In the genomic region with DNA sequence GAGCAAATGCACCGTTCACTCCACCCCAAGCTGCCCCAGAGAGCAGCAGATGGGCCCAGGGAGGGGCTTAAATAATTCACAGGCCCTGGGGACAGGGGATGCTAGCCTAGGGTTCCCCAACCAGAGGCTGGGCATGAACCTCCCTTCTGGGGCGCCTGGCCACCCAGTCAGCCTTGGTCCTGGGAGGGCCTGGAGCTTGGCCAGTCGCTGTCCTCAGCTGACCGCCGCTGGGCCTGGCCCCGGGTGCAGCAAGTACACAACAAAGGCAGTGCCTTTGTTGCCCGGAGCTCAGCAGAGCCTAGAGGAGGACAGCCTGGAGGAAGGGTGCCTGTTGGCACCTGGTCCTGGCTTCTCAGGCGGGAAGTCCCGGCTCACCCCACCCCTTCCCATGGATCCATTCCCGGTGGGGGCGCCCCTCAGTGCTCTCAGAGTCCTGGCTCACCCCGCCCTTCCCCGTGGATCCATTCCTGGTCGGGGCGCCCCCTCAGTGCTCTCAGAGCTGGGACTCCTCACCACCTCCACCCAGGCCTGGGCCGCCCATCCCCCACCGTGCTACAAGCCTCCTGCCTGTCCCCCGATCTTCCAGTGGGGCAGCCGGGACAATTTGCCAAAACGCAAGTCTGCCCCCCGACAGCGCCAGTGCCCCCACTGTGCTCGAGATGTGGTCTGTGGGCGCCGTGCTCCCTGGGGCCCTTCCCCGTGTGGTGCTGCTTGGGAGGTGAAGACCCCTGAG, we compare ENCODE assay signal across 3 cellular contexts.
TF ChIP-seq lines count a peak whose summit lies in the region.

No MANE protein-coding gene starts in this region.

TF ChIP-seq in SK-N-SH, 30 proteins besides CTCF, POLR2A, EP300 and RAD21:
- no peak for TF ChIP-seq RFX5 (IDR thresholded peaks at IDR 0.05; ENCODE audit: low read length)
- no peak for TF ChIP-seq GABPA (IDR thresholded peaks at IDR 0.05; ENCODE audit: low read depth)
- TF ChIP-seq MXI1 (IDR thresholded peaks at IDR 0.05; ENCODE audit: low read depth, low read length): no peak
- TF ChIP-seq, protein P1, sequence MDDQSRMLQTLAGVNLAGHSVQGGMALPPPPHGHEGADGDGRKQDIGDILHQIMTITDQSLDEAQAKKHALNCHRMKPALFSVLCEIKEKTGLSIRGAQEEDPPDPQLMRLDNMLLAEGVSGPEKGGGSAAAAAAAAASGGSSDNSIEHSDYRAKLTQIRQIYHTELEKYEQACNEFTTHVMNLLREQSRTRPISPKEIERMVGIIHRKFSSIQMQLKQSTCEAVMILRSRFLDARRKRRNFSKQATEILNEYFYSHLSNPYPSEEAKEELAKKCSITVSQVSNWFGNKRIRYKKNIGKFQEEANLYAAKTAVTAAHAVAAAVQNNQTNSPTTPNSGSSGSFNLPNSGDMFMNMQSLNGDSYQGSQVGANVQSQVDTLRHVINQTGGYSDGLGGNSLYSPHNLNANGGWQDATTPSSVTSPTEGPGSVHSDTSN (IDR thresholded peaks at IDR 0.05): no peak
- no peak for TF ChIP-seq MEF2A (IDR thresholded peaks at IDR 0.05; ENCODE audit: borderline replicate concordance, low read depth)
- no peak for TF ChIP-seq REST (IDR thresholded peaks at IDR 0.05; ENCODE audit: low read depth, low read length)
- TF ChIP-seq IRF3 (IDR thresholded peaks at IDR 0.05; ENCODE audit: low read depth, low read length): no peak

TF ChIP-seq in SK-N-SH treated with all-trans-retinoic acid at 6 μM for 48 hours, 23 proteins besides CTCF, POLR2A, EP300 and RAD21:
- TF ChIP-seq RARB (CRISPR knock-in tag; IDR thresholded peaks at IDR 0.05): no peak
- TF ChIP-seq PPARA (CRISPR knock-in tag; IDR thresholded peaks at IDR 0.05; ENCODE audit: borderline replicate concordance): no peak
- no peak for TF ChIP-seq CREB5 (CRISPR knock-in tag; IDR thresholded peaks at IDR 0.05; ENCODE audit: low read depth)
- TF ChIP-seq ZNF565 (CRISPR knock-in tag; conservative IDR thresholded peaks at IDR 0.05; ENCODE audit: low read depth): no peak
- TF ChIP-seq TOX (CRISPR knock-in tag; IDR thresholded peaks at IDR 0.05; ENCODE audit: borderline replicate concordance): no peak
- TF ChIP-seq GLIS3 (CRISPR knock-in tag; IDR thresholded peaks at IDR 0.05): no peak

TF ChIP-seq in K562, 482 proteins besides CTCF, POLR2A, EP300 and RAD21:
- TF ChIP-seq FOXA3 (CRISPR knock-in tag; conservative IDR thresholded peaks at IDR 0.05 in 1 of 2, IDR thresholded peaks at IDR 0.05 in 1 of 2) (no peak), ZNF263 (CRISPR knock-in tag; IDR thresholded peaks at IDR 0.05; ENCODE audit: borderline replicate concordance) (peak; percentile 58; the same call in 1 of the 2 replicates), ZNF766 (CRISPR knock-in tag; conservative IDR thresholded peaks at IDR 0.05) (no peak), TRIM28 (IDR thresholded peaks at IDR 0.05) (no peak), UBTF (IDR thresholded peaks at IDR 0.05; ENCODE audit: borderline replicate concordance in 1 of 2, low read depth in 2 of 2, low read length in 2 of 2) (0 out of 4 replicates have a peak, but pooled peaks of 1 of the 2 experiments have one; percentile 11), ZNF282 (CRISPR knock-in tag; IDR thresholded peaks at IDR 0.05) (no peak), ZNF23 (CRISPR knock-in tag; IDR thresholded peaks at IDR 0.05) (no peak), SRSF7 (optimal IDR thresholded peaks at IDR 0.05; ENCODE audit: low read depth, low read length) (no peak), REST (CRISPR knock-in tag; IDR thresholded peaks at IDR 0.05; ENCODE audit: low read depth) (no peak)
- TF ChIP-seq, protein P2, sequence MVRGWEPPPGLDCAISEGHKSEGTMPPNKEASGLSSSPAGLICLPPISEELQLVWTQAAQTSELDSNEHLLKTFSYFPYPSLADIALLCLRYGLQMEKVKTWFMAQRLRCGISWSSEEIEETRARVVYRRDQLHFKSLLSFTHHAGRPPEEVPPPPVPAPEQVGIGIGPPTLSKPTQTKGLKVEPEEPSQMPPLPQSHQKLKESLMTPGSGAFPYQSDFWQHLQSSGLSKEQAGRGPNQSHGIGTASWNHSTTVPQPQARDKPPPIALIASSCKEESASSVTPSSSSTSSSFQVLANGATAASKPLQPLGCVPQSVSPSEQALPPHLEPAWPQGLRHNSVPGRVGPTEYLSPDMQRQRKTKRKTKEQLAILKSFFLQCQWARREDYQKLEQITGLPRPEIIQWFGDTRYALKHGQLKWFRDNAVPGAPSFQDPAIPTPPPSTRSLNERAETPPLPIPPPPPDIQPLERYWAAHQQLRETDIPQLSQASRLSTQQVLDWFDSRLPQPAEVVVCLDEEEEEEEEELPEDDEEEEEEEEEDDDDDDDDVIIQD (CRISPR knock-in tag; IDR thresholded peaks at IDR 0.05): no peak
